ENCODE assay signal across 1 cellular context in genomic region chr10:44457259-44457658, GRCh38.
TF ChIP-seq lines count a peak whose summit lies in the region.

No MANE protein-coding gene starts in this region.

TF ChIP-seq in IMR-90, 13 proteins besides CTCF, POLR2A, EP300 and RAD21 (continued from another document):
- TF ChIP-seq MAZ (IDR thresholded peaks at IDR 0.05; ENCODE audit: borderline replicate concordance, low read depth, low read length) (no peak), ELK1 (IDR thresholded peaks at IDR 0.05; ENCODE audit: borderline replicate concordance, low read depth, low read length) (no peak), BHLHE40 (IDR thresholded peaks at IDR 0.05; ENCODE audit: low read depth, low read length) (no peak)
